Comparison of ENCODE assay signal across 9 cellular contexts in genomic region chr6:62283828-62284411, GRCh38. TPM values are rescaled to one million over a fixed set of nuclear protein-coding genes. Genes with fewer than 3 reads are reported as not detected.
DNase-seq lines count a peak whose midpoint lies in the region; ATAC-seq and TF ChIP-seq lines count a peak whose summit lies in the region.
"Had no signal": no experiment of that assay in that cellular context is flagged by ENCODE, and none has a peak within 500 bp of the region (broad histone marks: within the 10 kb centered on the region; RNA-seq: fewer than 3 reads in every experiment).

No MANE protein-coding gene starts in this region.

- no peaks in the 10 kb centered on the region for H3K27me3 Mint-ChIP-seq in naive B cell

- peak overlapping the region in 1 of 6 donors; percentile 4 for H3K27ac Mint-ChIP-seq in naive B cell

- TF ChIP-seq CTCF in GM12865 (IDR thresholded peaks at IDR 0.05; ENCODE audit: insufficient read depth, low read depth, low read length, missing control alignments), result peak; percentile 40

- DNase-seq in GM12865 (ENCODE audit: low read depth) (peak; percentile 31), NCI-H2081 (lab: John Stamatoyannopoulos, UW) (peak; percentile 70 to 72), cerebellum (ENCODE audit: low spot score) (peak; percentile 1), naive B cell (peak; percentile 46), KG1 (lab: John Stamatoyannopoulos, UW) (no peak), activated T-cell treated with anti-CD3 and anti-CD28 coated beads for 4 hours (no peak), hepatic stellate cell (ENCODE audit: low spot score) (no peak)

- peak overlapping the region; percentile 49 to 82 (median 69) for H3K4me3 Mint-ChIP-seq in naive B cell

- H3K9me3 Mint-ChIP-seq in naive B cell, result no peaks in the 10 kb centered on the region

- H3K4me3 ChIP-seq in GM12865 (ENCODE audit: low read depth, low read length), result no peak overlapping the region

- no peak for ATAC-seq in naive B cell (ENCODE audit: low read depth in 2 of 2)
- ATAC-seq in GM18873 (IDR thresholded peaks at IDR 0.05; ENCODE audit: low FRiP score, unreplicated experiment), result no peak

- H3K36me3 Mint-ChIP-seq in naive B cell, result no peaks in the 10 kb centered on the region

- H3K4me1 Mint-ChIP-seq in naive B cell, result peaks cover 21 to 33% (median 27%) of the 10 kb centered on the region in 3 donors

RNA-seq across cellular contexts. Expression of gene KHDRBS2, which starts 2.1 kb away (rescaled TPM):
- total RNA-seq in cerebellum, result 35.1 TPM
- polyA plus RNA-seq in naive B cell (ENCODE audit: low read depth in 6 of 6), result 10 to 100 TPM in 4 of 6 donors, 1 to 10 TPM in 2; 7.5 to 16.0 (median 12.7) TPM
- total RNA-seq: T-helper 1 cell treated with Interleukin-12 subunit alpha and Interleukin-12 subunit beta and Interleukin-4 antibody, amounts not matched to agents 30 ng/mL and 1 ng/mL, for 36 hours had no signal

Comparison
In these comparisons a context has a peak if more than half of its experiments do, and no peak if none do; other contexts are left out.
1. DNase-seq: peak in GM12865 (single experiment), NCI-H2081 (2 of 2), cerebellum (single experiment) and naive B cell (single experiment); none in KG1 (single experiment), activated T-cell treated with anti-CD3 and anti-CD28 coated beads for 4 hours (single experiment) and hepatic stellate cell (single experiment).